Comparison of ENCODE assay signal across 31 cellular contexts in the genomic region with DNA sequence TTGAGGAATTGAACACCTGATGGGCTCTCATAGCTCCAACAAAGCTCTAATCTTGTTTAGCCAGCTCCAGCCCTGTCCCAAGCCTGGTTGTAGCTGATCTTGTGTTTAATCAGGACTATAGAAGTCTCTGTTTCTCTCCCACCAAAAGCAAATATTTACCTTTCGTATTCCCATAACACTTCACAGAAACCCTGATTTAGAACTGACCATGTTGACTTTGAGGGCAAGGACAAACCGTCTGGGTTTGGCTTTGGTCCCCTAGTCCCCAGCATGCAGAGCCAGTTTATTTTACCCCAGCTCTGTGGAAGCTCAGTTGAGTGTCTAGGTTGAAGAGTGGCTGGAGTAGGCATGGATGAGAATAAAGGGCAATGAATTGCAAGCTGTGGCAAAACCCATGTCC. TPM values are rescaled to one million over a fixed set of nuclear protein-coding genes. Genes with fewer than 3 reads are reported as not detected.
DNase-seq lines count a peak whose midpoint lies in the region; ATAC-seq and TF ChIP-seq lines count a peak whose summit lies in the region.
"Had no signal": no experiment of that assay in that cellular context is flagged by ENCODE, and none has a peak within 500 bp of the region (broad histone marks: within the 10 kb centered on the region; RNA-seq: fewer than 3 reads in every experiment).

No MANE protein-coding gene starts in this region.

- peaks cover 7% of the 10 kb centered on the region in 2 donors for H3K27me3 Mint-ChIP-seq in CD4-positive, alpha-beta memory T cell
- H3K27me3 Mint-ChIP-seq in endothelial cell (ENCODE audit: unreplicated experiment), result peaks cover 6% of the 10 kb centered on the region

- no peaks in the 10 kb centered on the region for H3K36me3 ChIP-seq in CD4-positive, alpha-beta memory T cell (ENCODE audit: insufficient read depth, low read length)
- H3K36me3 ChIP-seq: ascending aorta, MG63, neural progenitor cell, right atrium auricular region, SJCRH30 had no signal

- POLR2A ChIA-PET in CD4-positive, alpha-beta memory T cell (lab: Charles Lee; ENCODE audit: partially characterized antibody), result no interaction called here

- H3K4me3 ChIP-seq in CD4-positive, alpha-beta memory T cell (ENCODE audit: low read length in 2 of 2), result no peak overlapping the region
- H3K4me3 ChIP-seq: ascending aorta, hepatocyte, K562, MG63, neural progenitor cell, right atrium auricular region, SJCRH30, smooth muscle cell had no signal

- H3K9me3 Mint-ChIP-seq in CD4-positive, alpha-beta memory T cell, result no peaks in the 10 kb centered on the region
- no peaks in the 10 kb centered on the region for H3K9me3 Mint-ChIP-seq in endothelial cell (ENCODE audit: unreplicated experiment)
- H3K9me3 Mint-ChIP-seq: activated CD4-positive, alpha-beta T cell treated with anti-CD3 and anti-CD28 coated beads, Interleukin-2, amount 10 ng/mL, durations not matched to agents 24 days and 14 days; CD4-positive, alpha-beta T cell; memory B cell; neural progenitor cell; T-cell; WTC11 had no signal

- no peak for TF ChIP-seq CTCF in C4-2B (conservative IDR thresholded peaks at IDR 0.05)
- no peak for TF ChIP-seq CTCF in endothelial cell (IDR thresholded peaks at IDR 0.05; ENCODE audit: unreplicated experiment)

- peak; percentile 81 for ATAC-seq in left lobe of liver
- no peak for ATAC-seq in SK-N-SH treated with all-trans-retinoic acid at 6 μM for 48 hours
- ATAC-seq: K562; stimulated activated naive CD8-positive, alpha-beta T cell treated with anti-CD3 and anti-CD28 coated beads, Interleukin-15, Interleukin-2, amounts not matched to agents 100 U/mL and 50 U/mL, for 24 hours; T-cell; WTC11 had no signal

- DNase-seq in HT-29 (ENCODE audit: low spot score), result peak; percentile 26
- DNase-seq in NCI-H69 (lab: John Stamatoyannopoulos, UW), result peak; percentile 73
- peak; percentile 67 for DNase-seq in left lobe of liver (ENCODE audit: low spot score)
- no peak for DNase-seq in mucosa of gallbladder (ENCODE audit: low spot score)
- no peak for DNase-seq in CD4-positive, alpha-beta memory T cell
- no peak for DNase-seq in endothelial cell (ENCODE audit: low spot score)
- DNase-seq: activated CD4-positive, alpha-beta T cell treated with anti-CD3 and anti-CD28 coated beads, Interleukin-2, amount 10 ng/mL, durations not matched to agents 24 days and 14 days; activated effector memory CD4-positive, alpha-beta T cell treated with Interleukin-2 at 50 U/mL for 16 hours; activated T-cell treated with anti-CD3 and anti-CD28 coated beads, Interleukin-2, amount 50 U/mL, for 1 hour; AML-193; CD4-positive, alpha-beta T cell; MG63; SJCRH30; stimulated activated naive CD8-positive, alpha-beta T cell treated with anti-CD3 and anti-CD28 coated beads, Interleukin-15, Interleukin-2, amounts not matched to agents 100 U/mL and 50 U/mL, for 24 hours; T-cell had no signal

- no peaks in the 10 kb centered on the region for H3K4me1 Mint-ChIP-seq in CD4-positive, alpha-beta memory T cell
- no peaks in the 10 kb centered on the region for H3K4me1 Mint-ChIP-seq in endothelial cell (ENCODE audit: unreplicated experiment)
- H3K4me1 Mint-ChIP-seq: memory B cell, neural progenitor cell, T-cell, WTC11 had no signal

- CTCF ChIA-PET in CD4-positive, alpha-beta memory T cell (lab: Charles Lee; ENCODE audit: partially characterized antibody), result interaction anchor here (1.0 to 1.1 kb wide), 2 partner anchors 11 to 614 kb away, joined by 3 read pairs; no protein-coding TSS in a partner anchor

- no peaks in the 10 kb centered on the region for H3K36me3 Mint-ChIP-seq in CD4-positive, alpha-beta memory T cell
- no peaks in the 10 kb centered on the region for H3K36me3 Mint-ChIP-seq in endothelial cell (ENCODE audit: low read depth, unreplicated experiment)
- H3K36me3 Mint-ChIP-seq: memory B cell, neural progenitor cell, T-cell, WTC11 had no signal

- H3K27ac ChIP-seq in C4-2B, result peak overlapping the region; percentile 37
- no peak overlapping the region for H3K27ac ChIP-seq in CD4-positive, alpha-beta memory T cell (ENCODE audit: low read depth, low read length)
- H3K27ac ChIP-seq: ascending aorta, epithelial cell of prostate, hepatocyte, neural progenitor cell, right atrium auricular region, SJCRH30 had no signal

- no peaks in the 10 kb centered on the region for H3K9me3 ChIP-seq in CD4-positive, alpha-beta memory T cell (ENCODE audit: control insufficient read depth in 1 of 2, low read length in 2 of 2)
- H3K9me3 ChIP-seq: ascending aorta, MG63, right atrium auricular region, SJCRH30 had no signal

- H3K4me1 ChIP-seq in CD4-positive, alpha-beta memory T cell (ENCODE audit: insufficient read depth, low read length), result no peaks in the 10 kb centered on the region
- H3K4me1 ChIP-seq: ascending aorta, right atrium auricular region had no signal

- H3K4me3 Mint-ChIP-seq in CD4-positive, alpha-beta memory T cell, result no peak overlapping the region
- H3K4me3 Mint-ChIP-seq in endothelial cell (ENCODE audit: unreplicated experiment), result no peak overlapping the region
- H3K4me3 Mint-ChIP-seq: activated CD4-positive, alpha-beta T cell treated with anti-CD3 and anti-CD28 coated beads, Interleukin-2, amount 10 ng/mL, durations not matched to agents 24 days and 14 days; CD4-positive, alpha-beta T cell; memory B cell; neural progenitor cell; T-cell; WTC11 had no signal

- no peaks in the 10 kb centered on the region for H3K27me3 ChIP-seq in CD4-positive, alpha-beta memory T cell (ENCODE audit: insufficient read depth, low read length)
- H3K27me3 ChIP-seq: ascending aorta, hepatocyte, MG63, neural progenitor cell, right atrium auricular region, SJCRH30 had no signal

- no peak overlapping the region for H3K27ac Mint-ChIP-seq in CD4-positive, alpha-beta memory T cell
- H3K27ac Mint-ChIP-seq in endothelial cell (ENCODE audit: unreplicated experiment), result no peak overlapping the region
- H3K27ac Mint-ChIP-seq: activated CD4-positive, alpha-beta T cell treated with anti-CD3 and anti-CD28 coated beads, Interleukin-2, amount 10 ng/mL, durations not matched to agents 24 days and 14 days; CD4-positive, alpha-beta T cell; memory B cell; neural progenitor cell; T-cell; WTC11 had no signal

- intact Hi-C loops in CD4-positive, alpha-beta memory T cell (cut with micrococcal nuclease), result no loop called here

TF ChIP-seq in SK-N-SH treated with all-trans-retinoic acid at 6 μM for 48 hours, 23 proteins besides CTCF, POLR2A, EP300 and RAD21 (continues in another document):
- TF ChIP-seq RARB (CRISPR knock-in tag; IDR thresholded peaks at IDR 0.05) (no peak), ZC3H10 (CRISPR knock-in tag; IDR thresholded peaks at IDR 0.05) (no peak), ESRRG (CRISPR knock-in tag; IDR thresholded peaks at IDR 0.05) (no peak), SNAI2 (CRISPR knock-in tag; IDR thresholded peaks at IDR 0.05) (no peak), ZFP3 (CRISPR knock-in tag; IDR thresholded peaks at IDR 0.05) (no peak), TOX (CRISPR knock-in tag; IDR thresholded peaks at IDR 0.05; ENCODE audit: borderline replicate concordance) (no peak), TCF4 (CRISPR knock-in tag; IDR thresholded peaks at IDR 0.05; ENCODE audit: borderline replicate concordance) (no peak), ISL1 (CRISPR knock-in tag; IDR thresholded peaks at IDR 0.05) (no peak)
- TF ChIP-seq, protein P1, sequence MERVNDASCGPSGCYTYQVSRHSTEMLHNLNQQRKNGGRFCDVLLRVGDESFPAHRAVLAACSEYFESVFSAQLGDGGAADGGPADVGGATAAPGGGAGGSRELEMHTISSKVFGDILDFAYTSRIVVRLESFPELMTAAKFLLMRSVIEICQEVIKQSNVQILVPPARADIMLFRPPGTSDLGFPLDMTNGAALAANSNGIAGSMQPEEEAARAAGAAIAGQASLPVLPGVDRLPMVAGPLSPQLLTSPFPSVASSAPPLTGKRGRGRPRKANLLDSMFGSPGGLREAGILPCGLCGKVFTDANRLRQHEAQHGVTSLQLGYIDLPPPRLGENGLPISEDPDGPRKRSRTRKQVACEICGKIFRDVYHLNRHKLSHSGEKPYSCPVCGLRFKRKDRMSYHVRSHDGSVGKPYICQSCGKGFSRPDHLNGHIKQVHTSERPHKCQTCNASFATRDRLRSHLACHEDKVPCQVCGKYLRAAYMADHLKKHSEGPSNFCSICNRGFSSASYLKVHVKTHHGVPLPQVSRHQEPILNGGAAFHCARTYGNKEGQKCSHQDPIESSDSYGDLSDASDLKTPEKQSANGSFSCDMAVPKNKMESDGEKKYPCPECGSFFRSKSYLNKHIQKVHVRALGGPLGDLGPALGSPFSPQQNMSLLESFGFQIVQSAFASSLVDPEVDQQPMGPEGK (CRISPR knock-in tag; IDR thresholded peaks at IDR 0.05; ENCODE audit: borderline replicate concordance), result no peak
- TF ChIP-seq, protein P2, sequence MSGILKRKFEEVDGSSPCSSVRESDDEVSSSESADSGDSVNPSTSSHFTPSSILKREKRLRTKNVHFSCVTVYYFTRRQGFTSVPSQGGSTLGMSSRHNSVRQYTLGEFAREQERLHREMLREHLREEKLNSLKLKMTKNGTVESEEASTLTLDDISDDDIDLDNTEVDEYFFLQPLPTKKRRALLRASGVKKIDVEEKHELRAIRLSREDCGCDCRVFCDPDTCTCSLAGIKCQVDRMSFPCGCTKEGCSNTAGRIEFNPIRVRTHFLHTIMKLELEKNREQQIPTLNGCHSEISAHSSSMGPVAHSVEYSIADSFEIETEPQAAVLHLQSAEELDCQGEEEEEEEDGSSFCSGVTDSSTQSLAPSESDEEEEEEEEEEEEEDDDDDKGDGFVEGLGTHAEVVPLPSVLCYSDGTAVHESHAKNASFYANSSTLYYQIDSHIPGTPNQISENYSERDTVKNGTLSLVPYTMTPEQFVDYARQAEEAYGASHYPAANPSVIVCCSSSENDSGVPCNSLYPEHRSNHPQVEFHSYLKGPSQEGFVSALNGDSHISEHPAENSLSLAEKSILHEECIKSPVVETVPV (CRISPR knock-in tag; IDR thresholded peaks at IDR 0.05), result no peak
- TF ChIP-seq, protein P3, sequence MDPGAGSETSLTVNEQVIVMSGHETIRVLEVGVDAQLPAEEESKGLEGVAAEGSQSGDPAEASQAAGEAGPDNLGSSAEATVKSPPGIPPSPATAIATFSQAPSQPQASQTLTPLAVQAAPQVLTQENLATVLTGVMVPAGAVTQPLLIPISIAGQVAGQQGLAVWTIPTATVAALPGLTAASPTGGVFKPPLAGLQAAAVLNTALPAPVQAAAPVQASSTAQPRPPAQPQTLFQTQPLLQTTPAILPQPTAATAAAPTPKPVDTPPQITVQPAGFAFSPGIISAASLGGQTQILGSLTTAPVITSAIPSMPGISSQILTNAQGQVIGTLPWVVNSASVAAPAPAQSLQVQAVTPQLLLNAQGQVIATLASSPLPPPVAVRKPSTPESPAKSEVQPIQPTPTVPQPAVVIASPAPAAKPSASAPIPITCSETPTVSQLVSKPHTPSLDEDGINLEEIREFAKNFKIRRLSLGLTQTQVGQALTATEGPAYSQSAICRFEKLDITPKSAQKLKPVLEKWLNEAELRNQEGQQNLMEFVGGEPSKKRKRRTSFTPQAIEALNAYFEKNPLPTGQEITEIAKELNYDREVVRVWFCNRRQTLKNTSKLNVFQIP (CRISPR knock-in tag; IDR thresholded peaks at IDR 0.05; ENCODE audit: borderline replicate concordance, low read depth), result no peak

RNA-seq across cellular contexts. Expression of a gene that starts 18.0 kb away (rescaled TPM):
- not detected in 2 replicates for total RNA-seq in HT-29 (2014; rRNA removed; shearing (Covaris generic))
- total RNA-seq in left lobe of liver (not detected), mucosa of gallbladder (not detected), endothelial cell (ENCODE audit: unreplicated experiment) (0.41 TPM)
- not detected for total RNA-seq in CD4-positive, alpha-beta memory T cell
- polyA plus RNA-seq in CD4-positive, alpha-beta memory T cell, result not detected
- total RNA-seq: activated CD4-positive, alpha-beta T cell treated with anti-CD3 and anti-CD28 coated beads, Interleukin-2, amount 10 ng/mL, durations not matched to agents 24 days and 14 days; ascending aorta; CD4-positive, alpha-beta T cell; H4; HT1080; K562; NCI-H460; right atrium auricular region; smooth muscle cell; T-cell; temporal lobe had no signal
- polyA plus RNA-seq: hepatocyte, K562, smooth muscle cell, urinary bladder had no signal

Comparison
In these comparisons a context has a peak if more than half of its experiments do, and no peak if none do; other contexts are left out.
1. DNase-seq: peak in HT-29 (single experiment), NCI-H69 (single experiment) and left lobe of liver (single experiment); none in mucosa of gallbladder (single experiment), CD4-positive, alpha-beta memory T cell (0 of 5) and endothelial cell (single experiment).